Comparison of ENCODE assay signal across 10 cellular contexts in genomic region chr14:105858676-105859025, GRCh38.
DNase-seq lines count a peak whose midpoint lies in the region; ATAC-seq and TF ChIP-seq lines count a peak whose summit lies in the region.
"Had no signal": no experiment of that assay in that cellular context is flagged by ENCODE, and none has a peak within 500 bp of the region (broad histone marks: within the 10 kb centered on the region; RNA-seq: fewer than 3 reads in every experiment).

No MANE protein-coding gene starts in this region.

- CTCF ChIA-PET in activated naive CD4-positive, alpha-beta T cell treated with anti-CD3 and anti-CD28 coated beads, Interleukin-2, amount 10 ng/mL, durations not matched to agents 7 days and 5 days (lab: Charles Lee): interaction anchor here (0.9 to 1.5 kb wide), 4 partner anchors 39 to 558 kb away, joined by 3 to 5 read pairs (median 4); no protein-coding TSS in a partner anchor

- H3K27ac ChIP-seq in Peyer's patch (peak overlapping the region in 2 of 4 donors; percentile 77 to 88), transverse colon (no peak overlapping the region)
- H3K27ac ChIP-seq: gastrocnemius medialis had no signal

- DNase-seq in activated naive CD4-positive, alpha-beta T cell treated with anti-CD3 and anti-CD28 coated beads, Interleukin-2, amount 10 ng/mL, durations not matched to agents 7 days and 5 days: peak; percentile 67
- no peak for DNase-seq in activated naive CD4-positive, alpha-beta T cell treated with anti-CD3 and anti-CD28 coated beads, Interleukin-2, amount 50 U/mL, for 72 hours (ENCODE audit: low spot score in 2 of 2)
- DNase-seq in Peyer's patch (peak in 2 of 3 donors; percentile 7 to 41), transverse colon (peak; percentile 4), NOMO-1 treated with DMSO at 0.1 percent for 48 hours (lab: John Stamatoyannopoulos, UW; ENCODE audit: unreplicated experiment) (no peak), pons (ENCODE audit: low spot score) (no peak)
- DNase-seq: NCI-H2171 had no signal

- intact Hi-C loops in dendritic cell treated with granulocyte-macrophage colony-stimulating factor and Interleukin-4, amounts not matched to agents 40 ng/mL and 50 ng/mL, for 4 days (cut with micrococcal nuclease): no loop called here
- intact Hi-C loops in transverse colon (cut with DNase I; ENCODE audit: low total_unique reads): no loop called here

- TF ChIP-seq CTCF in Peyer's patch (IDR thresholded peaks at IDR 0.05) (no peak), transverse colon (IDR thresholded peaks at IDR 0.05) (no peak)

- no peaks in the 10 kb centered on the region for H3K27me3 ChIP-seq in Peyer's patch
- peaks cover 3% of the 10 kb centered on the region for H3K27me3 ChIP-seq in transverse colon
- H3K27me3 ChIP-seq: gastrocnemius medialis had no signal

- H3K4me1 ChIP-seq in Peyer's patch (no peaks in the 10 kb centered on the region), transverse colon (no peaks in the 10 kb centered on the region)
- H3K4me1 ChIP-seq: gastrocnemius medialis had no signal

- TF ChIP-seq EP300 in transverse colon (IDR thresholded peaks at IDR 0.05; ENCODE audit: low read depth): no peak

- H3K36me3 ChIP-seq in Peyer's patch (no peaks in the 10 kb centered on the region), transverse colon (no peaks in the 10 kb centered on the region)
- H3K36me3 ChIP-seq: gastrocnemius medialis had no signal

- H3K4me1 Mint-ChIP-seq in activated naive CD4-positive, alpha-beta T cell treated with anti-CD3 and anti-CD28 coated beads, Interleukin-2, amount 10 ng/mL, durations not matched to agents 7 days and 5 days: peaks cover 91% of the 10 kb centered on the region
- H3K4me1 Mint-ChIP-seq in dendritic cell treated with granulocyte-macrophage colony-stimulating factor and Interleukin-4, amounts not matched to agents 40 ng/mL and 50 ng/mL, for 4 days (ENCODE audit: low read depth): no peaks in the 10 kb centered on the region

- H3K9me3 ChIP-seq in Peyer's patch: no peaks in the 10 kb centered on the region
- H3K9me3 ChIP-seq in transverse colon: no peaks in the 10 kb centered on the region
- H3K9me3 ChIP-seq: gastrocnemius medialis had no signal

- H3K4me3 Mint-ChIP-seq in activated naive CD4-positive, alpha-beta T cell treated with anti-CD3 and anti-CD28 coated beads, Interleukin-2, amount 10 ng/mL, durations not matched to agents 7 days and 5 days: peak overlapping the region; percentile 85
- H3K4me3 Mint-ChIP-seq in dendritic cell treated with granulocyte-macrophage colony-stimulating factor and Interleukin-4, amounts not matched to agents 40 ng/mL and 50 ng/mL, for 4 days: no peak overlapping the region

- H3K9me3 Mint-ChIP-seq in activated naive CD4-positive, alpha-beta T cell treated with anti-CD3 and anti-CD28 coated beads, Interleukin-2, amount 10 ng/mL, durations not matched to agents 7 days and 5 days: no peaks in the 10 kb centered on the region
- H3K9me3 Mint-ChIP-seq in activated naive CD4-positive, alpha-beta T cell treated with anti-CD3 and anti-CD28 coated beads, Interleukin-2, amount 50 U/mL, for 72 hours: no peaks in the 10 kb centered on the region
- no peaks in the 10 kb centered on the region for H3K9me3 Mint-ChIP-seq in dendritic cell treated with granulocyte-macrophage colony-stimulating factor and Interleukin-4, amounts not matched to agents 40 ng/mL and 50 ng/mL, for 4 days

- TF ChIP-seq POLR2A in Peyer's patch (IDR thresholded peaks at IDR 0.05) (no peak), transverse colon (IDR thresholded peaks at IDR 0.05) (no peak)

- peaks cover 30% of the 10 kb centered on the region for H3K27me3 Mint-ChIP-seq in activated naive CD4-positive, alpha-beta T cell treated with anti-CD3 and anti-CD28 coated beads, Interleukin-2, amount 10 ng/mL, durations not matched to agents 7 days and 5 days
- H3K27me3 Mint-ChIP-seq in dendritic cell treated with granulocyte-macrophage colony-stimulating factor and Interleukin-4, amounts not matched to agents 40 ng/mL and 50 ng/mL, for 4 days: peaks cover 47% of the 10 kb centered on the region

- peaks cover 49% of the 10 kb centered on the region for H3K36me3 Mint-ChIP-seq in activated naive CD4-positive, alpha-beta T cell treated with anti-CD3 and anti-CD28 coated beads, Interleukin-2, amount 10 ng/mL, durations not matched to agents 7 days and 5 days
- H3K36me3 Mint-ChIP-seq in activated naive CD4-positive, alpha-beta T cell treated with anti-CD3 and anti-CD28 coated beads, Interleukin-2, amount 50 U/mL, for 72 hours: no peaks in the 10 kb centered on the region
- H3K36me3 Mint-ChIP-seq in dendritic cell treated with granulocyte-macrophage colony-stimulating factor and Interleukin-4, amounts not matched to agents 40 ng/mL and 50 ng/mL, for 4 days (ENCODE audit: low read depth): no peaks in the 10 kb centered on the region

- H3K4me3 ChIP-seq in Peyer's patch (peak overlapping the region in 2 of 4 donors; percentile 47 to 57), transverse colon (no peak overlapping the region)
- H3K4me3 ChIP-seq: gastrocnemius medialis had no signal

- no peak for ATAC-seq in activated naive CD4-positive, alpha-beta T cell treated with anti-CD3 and anti-CD28 coated beads, Interleukin-2, amount 50 U/mL, for 72 hours
- ATAC-seq in GM21528 (IDR thresholded peaks at IDR 0.05; ENCODE audit: low FRiP score, unreplicated experiment): no peak
- ATAC-seq: gastrocnemius medialis had no signal

- in situ Hi-C loops in transverse colon (cut with MboI; ENCODE audit: low pct_ligation_motif_present in 1 of 4, low pct_unique_long_range_greater_than_20kb in 1 of 4, low sequenced_read_pairs in 3 of 4): no loop called here

- 83% methylated on average over 4 of the region's 4 CpGs; no CpG with 5 or more reads in 1 of the 2 donors for WGBS in transverse colon (ENCODE audit: low coverage in 1 of 2), 2 donors

- H3K27ac Mint-ChIP-seq in activated naive CD4-positive, alpha-beta T cell treated with anti-CD3 and anti-CD28 coated beads, Interleukin-2, amount 10 ng/mL, durations not matched to agents 7 days and 5 days: peak overlapping the region; percentile 97
- peak overlapping the region in 1 of 2 donors; percentile 36 for H3K27ac Mint-ChIP-seq in activated naive CD4-positive, alpha-beta T cell treated with anti-CD3 and anti-CD28 coated beads, Interleukin-2, amount 50 U/mL, for 72 hours
- peak overlapping the region; percentile 56 for H3K27ac Mint-ChIP-seq in dendritic cell treated with granulocyte-macrophage colony-stimulating factor and Interleukin-4, amounts not matched to agents 40 ng/mL and 50 ng/mL, for 4 days

Comparison
In these comparisons a context has a peak if more than half of its experiments do, and no peak if none do; other contexts are left out.
1. DNase-seq: peak in activated naive CD4-positive, alpha-beta T cell treated with anti-CD3 and anti-CD28 coated beads, Interleukin-2, amount 10 ng/mL, durations not matched to agents 7 days and 5 days (single experiment), Peyer's patch (2 of 3) and transverse colon (single experiment); none in activated naive CD4-positive, alpha-beta T cell treated with anti-CD3 and anti-CD28 coated beads, Interleukin-2, amount 50 U/mL, for 72 hours (0 of 2), NOMO-1 treated with DMSO at 0.1 percent for 48 hours (single experiment) and pons (single experiment).